11 cellular contexts compared by ENCODE assay signal in the genomic region with DNA sequence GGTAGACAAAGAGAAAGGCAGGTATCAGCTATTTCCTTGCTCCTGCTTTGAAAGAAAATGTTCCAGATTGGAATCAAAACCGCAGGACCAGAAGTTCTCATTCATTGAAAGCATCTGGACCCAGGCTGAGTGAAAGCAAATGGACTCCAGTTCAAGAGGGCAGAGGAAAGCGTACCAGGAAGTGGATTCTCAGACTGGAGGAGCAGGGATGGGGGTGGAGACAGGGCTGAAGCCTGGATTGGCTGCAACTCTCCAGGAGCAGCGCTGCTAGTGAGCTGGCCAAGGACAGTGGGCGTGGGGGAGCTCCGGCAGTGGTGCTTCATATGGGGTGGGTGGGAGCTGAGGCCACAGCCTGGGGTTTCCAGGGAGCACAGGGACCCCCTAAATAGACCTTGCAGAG.
DNase-seq lines count a peak whose midpoint lies in the region.
"Had no signal": no experiment of that assay in that cellular context is flagged by ENCODE, and none has a peak within 500 bp of the region (broad histone marks: within the 10 kb centered on the region; RNA-seq: fewer than 3 reads in every experiment).

No MANE protein-coding gene starts in this region.

- H3K36me3 Mint-ChIP-seq in activated CD4-positive, alpha-beta T cell treated with anti-CD3 and anti-CD28 coated beads, Interleukin-2, amount 10 ng/mL, durations not matched to agents 24 days and 14 days (ENCODE audit: low read depth): no peaks in the 10 kb centered on the region

- intact Hi-C loops in activated CD4-positive, alpha-beta T cell treated with anti-CD3 and anti-CD28 coated beads, Interleukin-2, amount 10 ng/mL, durations not matched to agents 24 days and 14 days (cut with micrococcal nuclease): no loop called here

- no peak overlapping the region for H3K27ac Mint-ChIP-seq in activated CD4-positive, alpha-beta T cell treated with anti-CD3 and anti-CD28 coated beads, Interleukin-2, amount 10 ng/mL, durations not matched to agents 24 days and 14 days

- H3K36me3 ChIP-seq in mucosa of rectum (ENCODE audit: control insufficient read depth in 2 of 2, insufficient read depth in 2 of 2, low read length in 2 of 2): no peaks in the 10 kb centered on the region

- peak overlapping the region in 1 of 2 donors; percentile 37 for H3K4me3 ChIP-seq in mucosa of rectum (ENCODE audit: low read length in 2 of 2)

- H3K27me3 ChIP-seq in mucosa of rectum (ENCODE audit: control insufficient read depth in 2 of 2, insufficient read depth in 2 of 2, low read length in 2 of 2): no peaks in the 10 kb centered on the region

- H3K27ac ChIP-seq in mucosa of rectum (ENCODE audit: low read depth in 2 of 2, low read length in 2 of 2): peak overlapping the region; percentile 23 to 31
- H3K27ac ChIP-seq: parathyroid adenoma had no signal

- peaks cover 4% of the 10 kb centered on the region for H3K9me3 Mint-ChIP-seq in activated CD4-positive, alpha-beta T cell treated with anti-CD3 and anti-CD28 coated beads, Interleukin-2, amount 10 ng/mL, durations not matched to agents 24 days and 14 days

- peaks cover 7 to 12% of the 10 kb centered on the region in 2 donors for H3K4me1 ChIP-seq in mucosa of rectum (ENCODE audit: control insufficient read depth in 2 of 2, insufficient read depth in 2 of 2, low read length in 2 of 2)
- H3K4me1 ChIP-seq: parathyroid adenoma had no signal

- no peaks in the 10 kb centered on the region for H3K27me3 Mint-ChIP-seq in activated CD4-positive, alpha-beta T cell treated with anti-CD3 and anti-CD28 coated beads, Interleukin-2, amount 10 ng/mL, durations not matched to agents 24 days and 14 days

- H3K9ac ChIP-seq in mucosa of rectum (ENCODE audit: low read depth in 1 of 2, low read length in 2 of 2): no peak overlapping the region
- H3K9ac ChIP-seq: parathyroid adenoma had no signal

- H3K9me3 ChIP-seq in mucosa of rectum (ENCODE audit: control insufficient read depth in 2 of 2, low read length in 2 of 2): no peaks in the 10 kb centered on the region

- H3K4me3 Mint-ChIP-seq in activated CD4-positive, alpha-beta T cell treated with anti-CD3 and anti-CD28 coated beads, Interleukin-2, amount 10 ng/mL, durations not matched to agents 24 days and 14 days: no peak overlapping the region

- peak; percentile 84 for DNase-seq in DMS153 (lab: John Stamatoyannopoulos, UW)
- peak; percentile 38 for DNase-seq in NCI-H146 treated with DMSO at 0.1 percent for 48 hours (lab: John Stamatoyannopoulos, UW; ENCODE audit: unreplicated experiment)
- peak; percentile 14 for DNase-seq in dermis blood vessel endothelial cell
- no peak for DNase-seq in GM19238 (ENCODE audit: insufficient read length, low spot score)
- no peak for DNase-seq in activated CD4-positive, alpha-beta T cell treated with anti-CD3 and anti-CD28 coated beads, Interleukin-2, amount 10 ng/mL, durations not matched to agents 24 days and 14 days
- no peak for DNase-seq in occipital lobe (lab: John Stamatoyannopoulos, UW)
- no peak for DNase-seq in HUDEP-2 (lab: John Stamatoyannopoulos, UW; ENCODE audit: unreplicated experiment in 76 of 76)
- DNase-seq: COR-L47, NCI-H2081 treated with DMSO at 0.1 percent for 48 hours had no signal

- H3K4me1 Mint-ChIP-seq in activated CD4-positive, alpha-beta T cell treated with anti-CD3 and anti-CD28 coated beads, Interleukin-2, amount 10 ng/mL, durations not matched to agents 24 days and 14 days: no peaks in the 10 kb centered on the region

Comparison
In these comparisons a context has a peak if more than half of its experiments do, and no peak if none do; other contexts are left out.
1. DNase-seq: peak in DMS153 (single experiment), NCI-H146 treated with DMSO at 0.1 percent for 48 hours (single experiment) and dermis blood vessel endothelial cell (single experiment); none in GM19238 (single experiment), activated CD4-positive, alpha-beta T cell treated with anti-CD3 and anti-CD28 coated beads, Interleukin-2, amount 10 ng/mL, durations not matched to agents 24 days and 14 days (single experiment), occipital lobe (single experiment) and HUDEP-2 (0 of 76).